ENCODE assay signal across 16 cellular contexts in genomic region chr21:23960769-23961168, GRCh38.
"Had no signal": no experiment of that assay in that cellular context is flagged by ENCODE, and none has a peak within 500 bp of the region (broad histone marks: within the 10 kb centered on the region; RNA-seq: fewer than 3 reads in every experiment).

No MANE protein-coding gene starts in this region.

- H3K4me1 Mint-ChIP-seq: nephron progenitor cell had no signal

- H3K9me3 ChIP-seq: adrenal gland, gastroesophageal sphincter, heart left ventricle, left lung, thyroid gland had no signal

- H3K27ac Mint-ChIP-seq: activated naive CD4-positive, alpha-beta T cell treated with anti-CD3 and anti-CD28 coated beads, Interleukin-2, amount 50 U/mL, for 72 hours; dendritic cell treated with granulocyte-macrophage colony-stimulating factor and Interleukin-4, amounts not matched to agents 40 ng/mL and 50 ng/mL, for 4 days; nephron progenitor cell; stimulated activated naive B cell treated with anti-CD40 and anti-IgM and Interleukin-4, amounts not matched to agents 10 μg/mL and 1 μg/mL and 100 μg/mL, for 72 hours had no signal

- H3K4me3 Mint-ChIP-seq: dendritic cell treated with granulocyte-macrophage colony-stimulating factor and Interleukin-4, amounts not matched to agents 40 ng/mL and 50 ng/mL, for 4 days; nephron progenitor cell; stimulated activated naive B cell treated with anti-CD40 and anti-IgM and Interleukin-4, amounts not matched to agents 10 μg/mL and 1 μg/mL and 100 μg/mL, for 72 hours had no signal

- H3K27ac ChIP-seq: adrenal gland, cardiac muscle cell, gastroesophageal sphincter, heart left ventricle, left lung, thyroid gland, VCaP had no signal

- H3K9me3 Mint-ChIP-seq: activated naive CD4-positive, alpha-beta T cell treated with anti-CD3 and anti-CD28 coated beads, Interleukin-2, amount 50 U/mL, for 72 hours; dendritic cell treated with granulocyte-macrophage colony-stimulating factor and Interleukin-4, amounts not matched to agents 40 ng/mL and 50 ng/mL, for 4 days had no signal

- H3K27me3 ChIP-seq: adrenal gland, cardiac muscle cell, gastroesophageal sphincter, heart left ventricle, left lung, thyroid gland had no signal

- H3K36me3 ChIP-seq: adrenal gland, cardiac muscle cell, gastroesophageal sphincter, heart left ventricle, left lung, thyroid gland had no signal

- DNase-seq: activated CD4-positive, CD25-positive, alpha-beta regulatory T cell treated with anti-CD3 and anti-CD28 coated beads, Interleukin-2, amount 50 U/mL, for 72 hours; activated gamma-delta T cell treated with Interleukin-2 at 50 U/mL for 16 hours; adrenal gland; effector CD8-positive, alpha-beta T cell; heart left ventricle; left lung; nephron progenitor cell; nucleus accumbens; posterior cingulate gyrus; stimulated activated naive B cell treated with anti-CD40 and anti-IgM and Interleukin-4, amounts not matched to agents 10 μg/mL and 1 μg/mL and 100 μg/mL, for 72 hours; thyroid gland had no signal

- H3K27me3 Mint-ChIP-seq: stimulated activated naive B cell treated with anti-CD40 and anti-IgM and Interleukin-4, amounts not matched to agents 10 μg/mL and 1 μg/mL and 100 μg/mL, for 72 hours had no signal

- H3K4me1 ChIP-seq: adrenal gland, gastroesophageal sphincter, heart left ventricle, left lung, thyroid gland had no signal

- H3K36me3 Mint-ChIP-seq: activated naive CD4-positive, alpha-beta T cell treated with anti-CD3 and anti-CD28 coated beads, Interleukin-2, amount 50 U/mL, for 72 hours had no signal

- H3K4me3 ChIP-seq: adrenal gland, cardiac muscle cell, gastroesophageal sphincter, heart left ventricle, left lung, thyroid gland had no signal
